1 cellular context compared by ENCODE assay signal in the genomic region with DNA sequence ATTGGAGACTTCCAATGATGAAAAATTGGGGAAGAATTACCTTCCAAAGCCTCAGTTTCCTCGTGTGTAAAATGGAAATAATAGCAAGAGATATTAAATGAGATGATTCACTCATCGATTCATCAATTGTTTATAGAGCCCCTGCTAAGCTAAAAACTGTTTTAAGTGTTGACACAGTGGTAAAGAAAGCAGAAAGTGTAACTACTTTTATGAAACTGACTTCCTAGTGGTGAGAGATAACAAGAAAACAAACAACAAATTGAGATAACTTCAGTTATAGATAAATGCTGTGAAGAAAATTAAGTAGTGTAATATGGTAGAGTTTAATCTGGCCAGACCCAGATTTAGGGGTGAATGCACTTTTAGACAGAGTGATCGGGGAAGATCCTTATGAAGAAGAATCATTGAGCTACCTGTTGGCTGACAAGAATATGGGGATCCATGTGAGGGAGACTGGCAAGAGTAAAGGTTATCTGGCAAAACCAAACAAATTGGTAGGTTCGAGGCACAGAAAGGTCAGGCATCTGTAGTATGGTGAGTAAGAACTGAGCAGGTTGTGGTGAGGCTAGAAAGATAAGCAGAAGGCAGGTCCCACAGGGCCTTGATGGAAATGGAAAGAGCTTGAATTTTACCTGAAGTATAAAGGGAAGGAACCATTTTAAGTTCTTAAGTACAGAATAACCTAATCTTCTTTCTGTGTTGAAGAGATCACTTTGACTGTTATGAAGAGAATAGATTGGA.
TF ChIP-seq lines count a peak whose summit lies in the region.

No MANE protein-coding gene starts in this region.

TF ChIP-seq in K562, 482 proteins besides CTCF, POLR2A, EP300 and RAD21 (continued from another document):
- TF ChIP-seq ID3 (CRISPR knock-in tag; IDR thresholded peaks at IDR 0.05) (no peak), ID3 (tag; IDR thresholded peaks at IDR 0.05) (peak; percentile 43; the same call in 1 of the 2 replicates), CBFA2T2 (conservative IDR thresholded peaks at IDR 0.05) (peak; percentile 47; the same call in 1 of the 2 replicates), TAL1 (IDR thresholded peaks at IDR 0.05) (peak; percentile 57), TCF3 (CRISPR knock-in tag; IDR thresholded peaks at IDR 0.05) (peak; percentile 41; the same call in 1 of the 2 replicates), HNRNPL (IDR thresholded peaks at IDR 0.05; ENCODE audit: low read depth, low read length) (no peak)
- TF ChIP-seq, protein P1, sequence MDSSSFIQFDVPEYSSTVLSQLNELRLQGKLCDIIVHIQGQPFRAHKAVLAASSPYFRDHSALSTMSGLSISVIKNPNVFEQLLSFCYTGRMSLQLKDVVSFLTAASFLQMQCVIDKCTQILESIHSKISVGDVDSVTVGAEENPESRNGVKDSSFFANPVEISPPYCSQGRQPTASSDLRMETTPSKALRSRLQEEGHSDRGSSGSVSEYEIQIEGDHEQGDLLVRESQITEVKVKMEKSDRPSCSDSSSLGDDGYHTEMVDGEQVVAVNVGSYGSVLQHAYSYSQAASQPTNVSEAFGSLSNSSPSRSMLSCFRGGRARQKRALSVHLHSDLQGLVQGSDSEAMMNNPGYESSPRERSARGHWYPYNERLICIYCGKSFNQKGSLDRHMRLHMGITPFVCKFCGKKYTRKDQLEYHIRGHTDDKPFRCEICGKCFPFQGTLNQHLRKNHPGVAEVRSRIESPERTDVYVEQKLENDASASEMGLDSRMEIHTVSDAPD (CRISPR knock-in tag; IDR thresholded peaks at IDR 0.05) = peak; percentile 77; the same call in 1 of the 2 replicates
TF ChIP-seq in K562: peak in this region for 11.
